1 cellular context compared by ENCODE assay signal in the genomic region with DNA sequence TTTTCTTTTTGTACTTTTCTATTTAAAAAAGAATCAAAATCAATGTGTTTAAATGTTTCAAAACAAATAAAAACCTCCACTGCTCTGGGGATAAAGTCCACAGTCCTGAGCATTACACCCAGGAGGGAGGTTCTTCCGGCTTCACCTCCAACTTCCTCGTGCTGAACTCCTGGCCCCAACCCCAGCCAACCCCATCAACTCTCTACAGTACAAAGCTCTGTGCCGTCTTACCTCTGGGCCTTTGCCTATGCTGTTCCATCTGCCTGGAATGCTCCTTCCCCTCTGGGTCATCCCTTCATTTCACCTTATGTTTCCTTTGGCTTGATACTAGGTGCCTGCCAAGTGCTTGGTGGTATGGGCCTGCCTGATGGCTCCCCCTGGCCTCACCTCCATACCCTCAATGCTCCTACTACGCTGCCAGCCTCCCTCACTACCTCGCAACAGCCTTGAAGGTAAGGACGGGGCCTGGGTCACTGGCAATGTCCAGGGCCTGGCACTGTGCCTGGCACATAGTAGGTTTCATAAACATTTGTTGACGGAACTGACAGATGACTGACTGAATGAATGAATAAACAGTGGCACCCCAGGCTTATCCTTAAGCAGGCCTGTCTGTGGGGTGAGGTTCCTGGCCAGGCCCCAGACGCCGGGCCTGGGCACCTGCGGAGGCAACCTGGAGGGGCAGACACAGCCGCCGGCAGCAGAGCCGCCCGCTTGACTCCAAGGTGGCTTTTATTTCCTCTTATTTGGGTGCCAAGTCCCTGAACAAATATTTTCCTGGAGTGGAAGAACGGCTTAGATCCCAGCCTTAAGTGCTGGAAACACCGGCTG.
TF ChIP-seq lines count a peak whose summit lies in the region.

No MANE protein-coding gene starts in this region.

TF ChIP-seq in HepG2, 621 proteins besides CTCF, POLR2A, EP300 and RAD21 (continued from another document and continues in another):
- TF ChIP-seq, protein P1, sequence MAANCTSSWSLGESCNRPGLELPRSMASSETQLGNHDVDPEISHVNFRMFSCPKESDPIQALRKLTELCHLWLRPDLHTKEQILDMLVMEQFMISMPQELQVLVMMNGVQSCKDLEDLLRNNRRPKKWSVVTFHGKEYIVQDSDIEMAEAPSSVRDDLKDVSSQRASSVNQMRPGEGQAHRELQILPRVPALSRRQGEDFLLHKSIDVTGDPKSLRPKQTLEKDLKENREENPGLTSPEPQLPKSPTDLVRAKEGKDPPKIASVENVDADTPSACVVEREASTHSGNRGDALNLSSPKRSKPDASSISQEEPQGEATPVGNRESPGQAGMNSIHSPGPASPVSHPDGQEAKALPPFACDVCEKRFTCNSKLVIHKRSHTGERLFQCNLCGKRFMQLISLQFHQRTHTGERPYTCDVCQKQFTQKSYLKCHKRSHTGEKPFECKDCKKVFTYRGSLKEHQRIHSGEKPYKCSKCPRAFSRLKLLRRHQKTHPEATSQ (CRISPR knock-in tag; IDR thresholded peaks at IDR 0.05; ENCODE audit: borderline replicate concordance): 0 out of 2 replicates have a peak, but pooled peaks have one; percentile 54
- no peak for TF ChIP-seq PCBP2 (optimal IDR thresholded peaks at IDR 0.05; ENCODE audit: low read depth, low read length, poor library complexity, severe bottlenecking)
- TF ChIP-seq ELF3 (CRISPR knock-in tag; IDR thresholded peaks at IDR 0.05): peak; percentile 99
- TF ChIP-seq NFE2 (CRISPR knock-in tag; IDR thresholded peaks at IDR 0.05): no peak
- TF ChIP-seq, protein P2, sequence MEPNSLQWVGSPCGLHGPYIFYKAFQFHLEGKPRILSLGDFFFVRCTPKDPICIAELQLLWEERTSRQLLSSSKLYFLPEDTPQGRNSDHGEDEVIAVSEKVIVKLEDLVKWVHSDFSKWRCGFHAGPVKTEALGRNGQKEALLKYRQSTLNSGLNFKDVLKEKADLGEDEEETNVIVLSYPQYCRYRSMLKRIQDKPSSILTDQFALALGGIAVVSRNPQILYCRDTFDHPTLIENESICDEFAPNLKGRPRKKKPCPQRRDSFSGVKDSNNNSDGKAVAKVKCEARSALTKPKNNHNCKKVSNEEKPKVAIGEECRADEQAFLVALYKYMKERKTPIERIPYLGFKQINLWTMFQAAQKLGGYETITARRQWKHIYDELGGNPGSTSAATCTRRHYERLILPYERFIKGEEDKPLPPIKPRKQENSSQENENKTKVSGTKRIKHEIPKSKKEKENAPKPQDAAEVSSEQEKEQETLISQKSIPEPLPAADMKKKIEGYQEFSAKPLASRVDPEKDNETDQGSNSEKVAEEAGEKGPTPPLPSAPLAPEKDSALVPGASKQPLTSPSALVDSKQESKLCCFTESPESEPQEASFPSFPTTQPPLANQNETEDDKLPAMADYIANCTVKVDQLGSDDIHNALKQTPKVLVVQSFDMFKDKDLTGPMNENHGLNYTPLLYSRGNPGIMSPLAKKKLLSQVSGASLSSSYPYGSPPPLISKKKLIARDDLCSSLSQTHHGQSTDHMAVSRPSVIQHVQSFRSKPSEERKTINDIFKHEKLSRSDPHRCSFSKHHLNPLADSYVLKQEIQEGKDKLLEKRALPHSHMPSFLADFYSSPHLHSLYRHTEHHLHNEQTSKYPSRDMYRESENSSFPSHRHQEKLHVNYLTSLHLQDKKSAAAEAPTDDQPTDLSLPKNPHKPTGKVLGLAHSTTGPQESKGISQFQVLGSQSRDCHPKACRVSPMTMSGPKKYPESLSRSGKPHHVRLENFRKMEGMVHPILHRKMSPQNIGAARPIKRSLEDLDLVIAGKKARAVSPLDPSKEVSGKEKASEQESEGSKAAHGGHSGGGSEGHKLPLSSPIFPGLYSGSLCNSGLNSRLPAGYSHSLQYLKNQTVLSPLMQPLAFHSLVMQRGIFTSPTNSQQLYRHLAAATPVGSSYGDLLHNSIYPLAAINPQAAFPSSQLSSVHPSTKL (CRISPR knock-in tag; IDR thresholded peaks at IDR 0.05): peak; percentile 87
- no peak for TF ChIP-seq SKI (IDR thresholded peaks at IDR 0.05; ENCODE audit: partially characterized antibody)
- TF ChIP-seq, protein P3, sequence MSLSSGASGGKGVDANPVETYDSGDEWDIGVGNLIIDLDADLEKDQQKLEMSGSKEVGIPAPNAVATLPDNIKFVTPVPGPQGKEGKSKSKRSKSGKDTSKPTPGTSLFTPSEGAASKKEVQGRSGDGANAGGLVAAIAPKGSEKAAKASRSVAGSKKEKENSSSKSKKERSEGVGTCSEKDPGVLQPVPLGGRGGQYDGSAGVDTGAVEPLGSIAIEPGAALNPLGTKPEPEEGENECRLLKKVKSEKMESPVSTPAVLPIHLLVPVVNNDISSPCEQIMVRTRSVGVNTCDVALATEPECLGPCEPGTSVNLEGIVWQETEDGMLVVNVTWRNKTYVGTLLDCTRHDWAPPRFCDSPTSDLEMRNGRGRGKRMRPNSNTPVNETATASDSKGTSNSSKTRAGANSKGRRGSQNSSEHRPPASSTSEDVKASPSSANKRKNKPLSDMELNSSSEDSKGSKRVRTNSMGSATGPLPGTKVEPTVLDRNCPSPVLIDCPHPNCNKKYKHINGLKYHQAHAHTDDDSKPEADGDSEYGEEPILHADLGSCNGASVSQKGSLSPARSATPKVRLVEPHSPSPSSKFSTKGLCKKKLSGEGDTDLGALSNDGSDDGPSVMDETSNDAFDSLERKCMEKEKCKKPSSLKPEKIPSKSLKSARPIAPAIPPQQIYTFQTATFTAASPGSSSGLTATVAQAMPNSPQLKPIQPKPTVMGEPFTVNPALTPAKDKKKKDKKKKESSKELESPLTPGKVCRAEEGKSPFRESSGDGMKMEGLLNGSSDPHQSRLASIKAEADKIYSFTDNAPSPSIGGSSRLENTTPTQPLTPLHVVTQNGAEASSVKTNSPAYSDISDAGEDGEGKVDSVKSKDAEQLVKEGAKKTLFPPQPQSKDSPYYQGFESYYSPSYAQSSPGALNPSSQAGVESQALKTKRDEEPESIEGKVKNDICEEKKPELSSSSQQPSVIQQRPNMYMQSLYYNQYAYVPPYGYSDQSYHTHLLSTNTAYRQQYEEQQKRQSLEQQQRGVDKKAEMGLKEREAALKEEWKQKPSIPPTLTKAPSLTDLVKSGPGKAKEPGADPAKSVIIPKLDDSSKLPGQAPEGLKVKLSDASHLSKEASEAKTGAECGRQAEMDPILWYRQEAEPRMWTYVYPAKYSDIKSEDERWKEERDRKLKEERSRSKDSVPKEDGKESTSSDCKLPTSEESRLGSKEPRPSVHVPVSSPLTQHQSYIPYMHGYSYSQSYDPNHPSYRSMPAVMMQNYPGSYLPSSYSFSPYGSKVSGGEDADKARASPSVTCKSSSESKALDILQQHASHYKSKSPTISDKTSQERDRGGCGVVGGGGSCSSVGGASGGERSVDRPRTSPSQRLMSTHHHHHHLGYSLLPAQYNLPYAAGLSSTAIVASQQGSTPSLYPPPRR (CRISPR knock-in tag; IDR thresholded peaks at IDR 0.05; ENCODE audit: borderline replicate concordance): peak; percentile 82; the same call in 1 of the 2 replicates
- 0 out of 2 replicates have a peak, but pooled peaks have one; percentile 58 for TF ChIP-seq ZNF383 (CRISPR knock-in tag; IDR thresholded peaks at IDR 0.05; ENCODE audit: borderline replicate concordance)
- TF ChIP-seq ONECUT2 (CRISPR knock-in tag; IDR thresholded peaks at IDR 0.05): peak; percentile 32; the same call in 1 of the 2 replicates
- TF ChIP-seq ZSCAN20 (CRISPR knock-in tag; IDR thresholded peaks at IDR 0.05; ENCODE audit: borderline replicate concordance): no peak
- 0 out of 2 replicates have a peak, but pooled peaks have one; percentile 26 for TF ChIP-seq ZFP37 (CRISPR knock-in tag; IDR thresholded peaks at IDR 0.05; ENCODE audit: borderline replicate concordance)
- TF ChIP-seq, protein P4, sequence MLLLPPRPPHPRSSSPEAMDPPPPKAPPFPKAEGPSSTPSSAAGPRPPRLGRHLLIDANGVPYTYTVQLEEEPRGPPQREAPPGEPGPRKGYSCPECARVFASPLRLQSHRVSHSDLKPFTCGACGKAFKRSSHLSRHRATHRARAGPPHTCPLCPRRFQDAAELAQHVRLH (CRISPR knock-in tag; IDR thresholded peaks at IDR 0.05; ENCODE audit: borderline replicate concordance, low read depth): peak; percentile 58; the same call in 1 of the 2 replicates
- TF ChIP-seq ZNF780A (CRISPR knock-in tag; IDR thresholded peaks at IDR 0.05): no peak
- no peak for TF ChIP-seq ZNF569 (CRISPR knock-in tag; IDR thresholded peaks at IDR 0.05; ENCODE audit: borderline replicate concordance)
- TF ChIP-seq, protein P5, sequence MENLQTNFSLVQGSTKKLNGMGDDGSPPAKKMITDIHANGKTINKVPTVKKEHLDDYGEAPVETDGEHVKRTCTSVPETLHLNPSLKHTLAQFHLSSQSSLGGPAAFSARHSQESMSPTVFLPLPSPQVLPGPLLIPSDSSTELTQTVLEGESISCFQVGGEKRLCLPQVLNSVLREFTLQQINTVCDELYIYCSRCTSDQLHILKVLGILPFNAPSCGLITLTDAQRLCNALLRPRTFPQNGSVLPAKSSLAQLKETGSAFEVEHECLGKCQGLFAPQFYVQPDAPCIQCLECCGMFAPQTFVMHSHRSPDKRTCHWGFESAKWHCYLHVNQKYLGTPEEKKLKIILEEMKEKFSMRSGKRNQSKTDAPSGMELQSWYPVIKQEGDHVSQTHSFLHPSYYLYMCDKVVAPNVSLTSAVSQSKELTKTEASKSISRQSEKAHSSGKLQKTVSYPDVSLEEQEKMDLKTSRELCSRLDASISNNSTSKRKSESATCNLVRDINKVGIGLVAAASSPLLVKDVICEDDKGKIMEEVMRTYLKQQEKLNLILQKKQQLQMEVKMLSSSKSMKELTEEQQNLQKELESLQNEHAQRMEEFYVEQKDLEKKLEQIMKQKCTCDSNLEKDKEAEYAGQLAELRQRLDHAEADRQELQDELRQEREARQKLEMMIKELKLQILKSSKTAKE (CRISPR knock-in tag; IDR thresholded peaks at IDR 0.05; ENCODE audit: borderline replicate concordance): no peak; the same call in 1 of the 2 replicates
- no peak for TF ChIP-seq HNRNPK (IDR thresholded peaks at IDR 0.05; ENCODE audit: low read depth, low read length, poor library complexity, severe bottlenecking)
- TF ChIP-seq, protein P6, sequence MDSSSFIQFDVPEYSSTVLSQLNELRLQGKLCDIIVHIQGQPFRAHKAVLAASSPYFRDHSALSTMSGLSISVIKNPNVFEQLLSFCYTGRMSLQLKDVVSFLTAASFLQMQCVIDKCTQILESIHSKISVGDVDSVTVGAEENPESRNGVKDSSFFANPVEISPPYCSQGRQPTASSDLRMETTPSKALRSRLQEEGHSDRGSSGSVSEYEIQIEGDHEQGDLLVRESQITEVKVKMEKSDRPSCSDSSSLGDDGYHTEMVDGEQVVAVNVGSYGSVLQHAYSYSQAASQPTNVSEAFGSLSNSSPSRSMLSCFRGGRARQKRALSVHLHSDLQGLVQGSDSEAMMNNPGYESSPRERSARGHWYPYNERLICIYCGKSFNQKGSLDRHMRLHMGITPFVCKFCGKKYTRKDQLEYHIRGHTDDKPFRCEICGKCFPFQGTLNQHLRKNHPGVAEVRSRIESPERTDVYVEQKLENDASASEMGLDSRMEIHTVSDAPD (CRISPR knock-in tag; IDR thresholded peaks at IDR 0.05): peak; percentile 67; the same call in 1 of the 2 replicates
- TF ChIP-seq ZNF484 (CRISPR knock-in tag; IDR thresholded peaks at IDR 0.05; ENCODE audit: borderline replicate concordance, low read depth): no peak
- no peak for TF ChIP-seq ARNTL (CRISPR knock-in tag; IDR thresholded peaks at IDR 0.05)
- peak; percentile 90 for TF ChIP-seq ZNF782 (CRISPR knock-in tag; IDR thresholded peaks at IDR 0.05; ENCODE audit: borderline replicate concordance)
- TF ChIP-seq SYNCRIP (IDR thresholded peaks at IDR 0.05; ENCODE audit: insufficient read depth, low read depth, low read length): no peak
- peak; percentile 75 for TF ChIP-seq ADNP (CRISPR knock-in tag; IDR thresholded peaks at IDR 0.05)
- TF ChIP-seq ZNF670 (CRISPR knock-in tag; IDR thresholded peaks at IDR 0.05; ENCODE audit: borderline replicate concordance): no peak
- TF ChIP-seq, protein P7, sequence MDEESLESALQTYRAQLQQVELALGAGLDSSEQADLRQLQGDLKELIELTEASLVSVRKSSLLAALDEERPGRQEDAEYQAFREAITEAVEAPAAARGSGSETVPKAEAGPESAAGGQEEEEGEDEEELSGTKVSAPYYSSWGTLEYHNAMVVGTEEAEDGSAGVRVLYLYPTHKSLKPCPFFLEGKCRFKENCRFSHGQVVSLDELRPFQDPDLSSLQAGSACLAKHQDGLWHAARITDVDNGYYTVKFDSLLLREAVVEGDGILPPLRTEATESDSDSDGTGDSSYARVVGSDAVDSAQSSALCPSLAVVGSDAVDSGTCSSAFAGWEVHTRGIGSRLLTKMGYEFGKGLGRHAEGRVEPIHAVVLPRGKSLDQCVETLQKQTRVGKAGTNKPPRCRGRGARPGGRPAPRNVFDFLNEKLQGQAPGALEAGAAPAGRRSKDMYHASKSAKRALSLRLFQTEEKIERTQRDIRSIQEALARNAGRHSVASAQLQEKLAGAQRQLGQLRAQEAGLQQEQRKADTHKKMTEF (CRISPR knock-in tag; IDR thresholded peaks at IDR 0.05): peak; percentile 82
- TF ChIP-seq RFX3 (CRISPR knock-in tag; IDR thresholded peaks at IDR 0.05): no peak
- TF ChIP-seq ATF7-NPFF (CRISPR knock-in tag; IDR thresholded peaks at IDR 0.05; ENCODE audit: low read depth): no peak
- TF ChIP-seq RELA (CRISPR knock-in tag; IDR thresholded peaks at IDR 0.05): no peak
- TF ChIP-seq, protein P8, sequence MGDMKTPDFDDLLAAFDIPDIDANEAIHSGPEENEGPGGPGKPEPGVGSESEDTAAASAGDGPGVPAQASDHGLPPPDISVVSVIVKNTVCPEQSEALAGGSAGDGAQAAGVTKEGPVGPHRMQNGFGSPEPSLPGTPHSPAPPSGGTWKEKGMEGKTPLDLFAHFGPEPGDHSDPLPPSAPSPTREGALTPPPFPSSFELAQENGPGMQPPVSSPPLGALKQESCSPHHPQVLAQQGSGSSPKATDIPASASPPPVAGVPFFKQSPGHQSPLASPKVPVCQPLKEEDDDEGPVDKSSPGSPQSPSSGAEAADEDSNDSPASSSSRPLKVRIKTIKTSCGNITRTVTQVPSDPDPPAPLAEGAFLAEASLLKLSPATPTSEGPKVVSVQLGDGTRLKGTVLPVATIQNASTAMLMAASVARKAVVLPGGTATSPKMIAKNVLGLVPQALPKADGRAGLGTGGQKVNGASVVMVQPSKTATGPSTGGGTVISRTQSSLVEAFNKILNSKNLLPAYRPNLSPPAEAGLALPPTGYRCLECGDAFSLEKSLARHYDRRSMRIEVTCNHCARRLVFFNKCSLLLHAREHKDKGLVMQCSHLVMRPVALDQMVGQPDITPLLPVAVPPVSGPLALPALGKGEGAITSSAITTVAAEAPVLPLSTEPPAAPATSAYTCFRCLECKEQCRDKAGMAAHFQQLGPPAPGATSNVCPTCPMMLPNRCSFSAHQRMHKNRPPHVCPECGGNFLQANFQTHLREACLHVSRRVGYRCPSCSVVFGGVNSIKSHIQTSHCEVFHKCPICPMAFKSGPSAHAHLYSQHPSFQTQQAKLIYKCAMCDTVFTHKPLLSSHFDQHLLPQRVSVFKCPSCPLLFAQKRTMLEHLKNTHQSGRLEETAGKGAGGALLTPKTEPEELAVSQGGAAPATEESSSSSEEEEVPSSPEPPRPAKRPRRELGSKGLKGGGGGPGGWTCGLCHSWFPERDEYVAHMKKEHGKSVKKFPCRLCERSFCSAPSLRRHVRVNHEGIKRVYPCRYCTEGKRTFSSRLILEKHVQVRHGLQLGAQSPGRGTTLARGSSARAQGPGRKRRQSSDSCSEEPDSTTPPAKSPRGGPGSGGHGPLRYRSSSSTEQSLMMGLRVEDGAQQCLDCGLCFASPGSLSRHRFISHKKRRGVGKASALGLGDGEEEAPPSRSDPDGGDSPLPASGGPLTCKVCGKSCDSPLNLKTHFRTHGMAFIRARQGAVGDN (CRISPR knock-in tag; IDR thresholded peaks at IDR 0.05): peak; percentile 97
